ENCODE assay signal across 25 cellular contexts in genomic region chr1:175423605-175424004, GRCh38.
"Had no signal": no experiment of that assay in that cellular context is flagged by ENCODE, and none has a peak within 500 bp of the region (broad histone marks: within the 10 kb centered on the region; RNA-seq: fewer than 3 reads in every experiment).

No MANE protein-coding gene starts in this region.

- H3K4me3 ChIP-seq: colonic mucosa, coronary artery, dorsolateral prefrontal cortex, esophagus muscularis mucosa, esophagus squamous epithelium, gastrocnemius medialis, gastroesophageal sphincter, heart left ventricle, heart right ventricle, hepatocyte had no signal

- H3K9me3 ChIP-seq: colonic mucosa, esophagus muscularis mucosa, esophagus squamous epithelium, gastrocnemius medialis, gastroesophageal sphincter, heart left ventricle, heart right ventricle had no signal

- H3K27me3 ChIP-seq: colonic mucosa, esophagus squamous epithelium, gastrocnemius medialis, hepatocyte had no signal

- H3K36me3 ChIP-seq: colonic mucosa, esophagus muscularis mucosa, esophagus squamous epithelium, gastrocnemius medialis, gastroesophageal sphincter, heart left ventricle, heart right ventricle had no signal

- H3K27ac ChIP-seq: colonic mucosa, coronary artery, dorsolateral prefrontal cortex, epithelial cell of prostate, esophagus muscularis mucosa, esophagus squamous epithelium, foreskin keratinocyte, gastrocnemius medialis, gastroesophageal sphincter, heart left ventricle, heart right ventricle had no signal

- DNase-seq: colonic mucosa; cortex of kidney; dermis blood vessel endothelial cell; dorsolateral prefrontal cortex; effector CD4-positive, alpha-beta T cell; effector CD8-positive, alpha-beta T cell; effector memory CD4-positive, alpha-beta T cell; effector memory CD8-positive, alpha-beta T cell; endodermal cell; erythroblast; esophagus squamous epithelium; foreskin fibroblast; foreskin keratinocyte; foreskin melanocyte; gastrocnemius medialis; glutamatergic neuron; head of caudate nucleus; heart left ventricle; heart right ventricle had no signal

- ATAC-seq: effector memory CD8-positive, alpha-beta T cell; esophagus mucosa; foreskin keratinocyte; gastrocnemius medialis; gastroesophageal sphincter; heart left ventricle; heart right ventricle had no signal
